Comparison of ENCODE assay signal across 9 cellular contexts in genomic region chr17:35373532-35373983, GRCh38. TPM values are rescaled to one million over a fixed set of nuclear protein-coding genes. Genes with fewer than 3 reads are reported as not detected.
DNase-seq lines count a peak whose midpoint lies in the region; TF ChIP-seq lines count a peak whose summit lies in the region.
"Had no signal": no experiment of that assay in that cellular context is flagged by ENCODE, and none has a peak within 500 bp of the region (broad histone marks: within the 10 kb centered on the region; RNA-seq: fewer than 3 reads in every experiment).

Gene SLFN11 (minus strand): TSS chr17:35373621. CDS start chr17:35363807, 9,814 bp downstream.

- peak within 1 kb of the TSS; percentile 64 to 86 for H3K4me3 Mint-ChIP-seq in H9

- no peak for TF ChIP-seq CTCF in H9 (conservative IDR thresholded peaks at IDR 0.05)

- no peak within 1 kb of the TSS for H3K27ac Mint-ChIP-seq in H9

- peaks cover 11% of the 10 kb centered on the region for H3K23me2 ChIP-seq in H9 (ENCODE audit: insufficient read length, low read depth, low read length, poor library complexity, severe bottlenecking)

- no peaks in the 10 kb centered on the region for H3K79me1 ChIP-seq in H9 (ENCODE audit: insufficient read depth, low read depth, low read length, poor library complexity, severe bottlenecking)

- 100% methylated on average over 2 of the region's 22 CpGs for WGBS in H9 (ENCODE audit: extremely low coverage, insufficient read length, low lambda C conversion rate)
- 0% methylated on average over 22 of the region's 22 CpGs for WGBS in ectodermal cell, 2 experiments

- H3K4me1 Mint-ChIP-seq in H9, result peaks cover 8 to 13% of the 10 kb centered on the region in 2 experiments

- no peak within 1 kb of the TSS for H4K8ac ChIP-seq in H9 (replicated peaks; ENCODE audit: insufficient read length, low read depth, low read length)

- H3K9ac ChIP-seq in H9 (ENCODE audit: extremely low read depth, insufficient read length, low read length), result no peak within 1 kb of the TSS

- H3K56ac ChIP-seq in H9 (ENCODE audit: insufficient read length, low read depth, low read length), result no peak within 1 kb of the TSS

- H2BK12ac ChIP-seq in H9 (ENCODE audit: insufficient read length, low read depth, low read length), result no peak within 1 kb of the TSS

- H3T11ph ChIP-seq in H9 (ENCODE audit: low read length), result no peak within 1 kb of the TSS

- no peak within 1 kb of the TSS for H2BK5ac ChIP-seq in H9 (ENCODE audit: insufficient read length, low read length)

- peaks cover 88% of the 10 kb centered on the region for H3K27me3 Mint-ChIP-seq in H9 (ENCODE audit: low read depth)

- H3K27ac ChIP-seq in H9 (ENCODE audit: insufficient read length, low read depth, low read length) (no peak within 1 kb of the TSS), ectodermal cell (ENCODE audit: insufficient read depth, low read depth, low read length, poor library complexity, severe bottlenecking) (no peak within 1 kb of the TSS)
- H3K27ac ChIP-seq: VCaP had no signal

- no peaks in the 10 kb centered on the region for H3K9me3 ChIP-seq in H9 (ENCODE audit: control insufficient read depth, low read depth, low read length)
- no peaks in the 10 kb centered on the region for H3K9me3 ChIP-seq in ectodermal cell (ENCODE audit: control insufficient read depth, low read length)

- H3K4me2 ChIP-seq in H9 (ENCODE audit: insufficient read depth, insufficient read length, low read length), result peak within 1 kb of the TSS; percentile 79

- no peak within 1 kb of the TSS for H4K91ac ChIP-seq in H9 (ENCODE audit: insufficient read length, low read depth, low read length)

- no peak within 1 kb of the TSS for H3K23ac ChIP-seq in H9 (ENCODE audit: insufficient read length, low read depth, low read length)

- no peaks in the 10 kb centered on the region for H3K36me3 ChIP-seq in ectodermal cell (ENCODE audit: control insufficient read depth, insufficient read depth, low read length)

- peaks cover 6 to 9% of the 10 kb centered on the region in 2 experiments; a peak in 4 of 5 replicates for H3K9me3 Mint-ChIP-seq in H9

- H3K18ac ChIP-seq in H9 (ENCODE audit: insufficient read length, low read depth, low read length), result no peak within 1 kb of the TSS

- H3K27me3 ChIP-seq in H9 (ENCODE audit: insufficient read depth, low read length) (peaks cover 37% of the 10 kb centered on the region), ectodermal cell (ENCODE audit: control insufficient read depth, insufficient read depth, low read length, poor library complexity, severe bottlenecking) (peaks cover 56% of the 10 kb centered on the region)

- no peak within 1 kb of the TSS for H3K4ac ChIP-seq in H9 (ENCODE audit: low read depth, low read length)

- no peak within 1 kb of the TSS; the same call in 1 of the 2 replicates for H3K14ac ChIP-seq in H9 (ENCODE audit: insufficient read depth, low read length)

- H2BK20ac ChIP-seq in H9 (ENCODE audit: low read depth, low read length, poor library complexity, severe bottlenecking), result no peak within 1 kb of the TSS

- peaks cover 1% of the 10 kb centered on the region; the same call in 1 of the 2 replicates for H3K4me1 ChIP-seq in H9 (ENCODE audit: insufficient read depth, low read length)
- no peaks in the 10 kb centered on the region for H3K4me1 ChIP-seq in ectodermal cell (ENCODE audit: control insufficient read depth, insufficient read depth, low read length)

- H2BK120ac ChIP-seq in H9 (ENCODE audit: low read depth, low read length, poor library complexity, severe bottlenecking), result no peak within 1 kb of the TSS

- no peak within 1 kb of the TSS for H2AFZ ChIP-seq in H9 (ENCODE audit: low read length)

- H4K5ac ChIP-seq in H9 (ENCODE audit: insufficient read length, low read depth, low read length), result no peak within 1 kb of the TSS

- DNase-seq in COLO829 (ENCODE audit: low spot score) (peak; percentile 90), H9 (peak; percentile 53), NCI-H226 (peak; percentile 83), lung microvascular endothelial cell (ENCODE audit: low read depth in 2 of 2) (peak; percentile 91 to 94), NCI-H2029 (lab: John Stamatoyannopoulos, UW) (no peak)
- peak; percentile 63 to 68 for DNase-seq in activated CD8-positive, alpha-beta memory T cell treated with anti-CD3 and anti-CD28 coated beads for 1 hour (ENCODE audit: extremely low read depth in 1 of 2, low read depth in 1 of 2)
- peak; percentile 81 to 89 (median 88) for DNase-seq in stimulated activated CD4-positive, alpha-beta T cell treated with anti-CD3 and anti-CD28 coated beads, TNF-alpha, amount 100 ng/mL, for 48 hours (ENCODE audit: low read depth in 3 of 3)

- H3K36me3 Mint-ChIP-seq in H9 (ENCODE audit: insufficient read depth in 1 of 3, low read depth in 3 of 3), result no peaks in the 10 kb centered on the region; a peak in 1 of 7 replicates

- no peak within 1 kb of the TSS for H2AK5ac ChIP-seq in H9 (ENCODE audit: insufficient read length, low read length)

- peak within 1 kb of the TSS; percentile 27 for H3K4me3 ChIP-seq in ectodermal cell (ENCODE audit: insufficient read depth, low read depth, low read length)

- H2BK15ac ChIP-seq in H9 (ENCODE audit: low read depth, low read length), result no peak within 1 kb of the TSS

- no peaks in the 10 kb centered on the region for H3K79me2 ChIP-seq in H9 (ENCODE audit: insufficient read depth, low read length)

- no peaks in the 10 kb centered on the region for H4K20me1 ChIP-seq in H9 (ENCODE audit: control insufficient read depth, insufficient read depth, insufficient read length)

RNA-seq across cellular contexts. Expression of gene SLFN11, which starts in this region (rescaled TPM):
- total RNA-seq in H9 (2021), result 0.55 and 0.90 TPM in 2 replicates
- polyA plus RNA-seq in ectodermal cell (2013, experiment 1 of 4), result 2.9 TPM
- polyA plus RNA-seq in ectodermal cell (2013, experiment 2 of 4), result 2.0 TPM
- polyA plus RNA-seq in ectodermal cell (2013, experiment 3 of 4), result 1.4 TPM
- 2.2 TPM for polyA plus RNA-seq in ectodermal cell (2013, experiment 4 of 4)
- 28.3 and 55.6 TPM in 2 replicates for total RNA-seq in lung microvascular endothelial cell

Comparison
In these comparisons a context has a peak if more than half of its experiments do, and no peak if none do; other contexts are left out.
1. RNA of gene SLFN11 (total RNA-seq): 28.3 to 55.6 TPM in lung microvascular endothelial cell; 0.55 to 0.90 TPM in H9; every median in the first group is over 10 times any median in the second.
2. Peak in DNase-seq and H3K4me2 ChIP-seq in H9; RNA of the gene not detected or under 1 TPM.